In the genomic region with DNA sequence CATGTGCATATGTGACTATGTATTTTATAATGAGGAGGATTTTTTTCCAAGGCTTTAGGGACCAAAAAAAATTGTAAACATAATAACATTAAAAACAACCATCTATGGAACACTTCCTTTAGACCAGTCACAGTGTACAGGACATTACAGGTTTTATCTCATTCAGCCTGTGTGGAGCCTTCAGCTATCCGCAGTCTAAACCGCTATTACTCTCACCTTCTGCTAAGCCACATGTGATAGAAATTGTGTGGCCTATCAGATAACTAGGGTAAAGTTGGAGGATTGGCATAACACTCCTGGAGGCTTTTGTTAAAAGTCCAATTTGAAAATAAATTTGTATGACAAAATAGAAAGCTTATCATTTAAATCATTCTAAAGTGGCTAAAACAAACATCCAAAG, we compare ENCODE assay signal across 38 cellular contexts.
"Had no signal": no experiment of that assay in that cellular context is flagged by ENCODE, and none has a peak within 500 bp of the region (broad histone marks: within the 10 kb centered on the region; RNA-seq: fewer than 3 reads in every experiment).

No MANE protein-coding gene starts in this region.

- H3K4me3 Mint-ChIP-seq: activated B cell treated with CpG ODN at 0.5 μM for 24 hours; activated CD4-positive, alpha-beta memory T cell treated with anti-CD3 and anti-CD28 coated beads for 36 hours; activated naive CD4-positive, alpha-beta T cell treated with anti-CD3 and anti-CD28 coated beads, Interleukin-2, amount 10 ng/mL, durations not matched to agents 7 days and 5 days; activated naive CD8-positive, alpha-beta T cell; activated naive CD8-positive, alpha-beta T cell treated with anti-CD3 and anti-CD28 coated beads, Interleukin-2, amount 50 U/mL, for 24 hours; activated T-cell treated with anti-CD3 and anti-CD28 coated beads, Interleukin-2, amount 50 U/mL, for 4 hours; brain had no signal

- H3K4me3 ChIP-seq: MG63, Peyer's patch, SJSA1 had no signal

- H3K36me3 ChIP-seq: MG63, Peyer's patch, SJSA1 had no signal

- H3K27ac Mint-ChIP-seq: activated B cell treated with CpG ODN at 0.5 μM for 24 hours; activated CD4-positive, alpha-beta memory T cell treated with anti-CD3 and anti-CD28 coated beads for 36 hours; activated naive CD4-positive, alpha-beta T cell treated with anti-CD3 and anti-CD28 coated beads, Interleukin-2, amount 10 ng/mL, durations not matched to agents 7 days and 5 days; activated naive CD8-positive, alpha-beta T cell; activated naive CD8-positive, alpha-beta T cell treated with anti-CD3 and anti-CD28 coated beads, Interleukin-2, amount 50 U/mL, for 24 hours; brain had no signal

- H3K36me3 Mint-ChIP-seq: activated CD4-positive, alpha-beta memory T cell treated with anti-CD3 and anti-CD28 coated beads for 36 hours; activated naive CD4-positive, alpha-beta T cell treated with anti-CD3 and anti-CD28 coated beads, Interleukin-2, amount 10 ng/mL, durations not matched to agents 7 days and 5 days; activated naive CD8-positive, alpha-beta T cell had no signal

- H3K27me3 Mint-ChIP-seq: activated B cell treated with CpG ODN at 0.5 μM for 24 hours; activated CD4-positive, alpha-beta memory T cell treated with anti-CD3 and anti-CD28 coated beads for 36 hours; activated naive CD4-positive, alpha-beta T cell treated with anti-CD3 and anti-CD28 coated beads, Interleukin-2, amount 10 ng/mL, durations not matched to agents 7 days and 5 days; activated naive CD8-positive, alpha-beta T cell; activated naive CD8-positive, alpha-beta T cell treated with anti-CD3 and anti-CD28 coated beads, Interleukin-2, amount 50 U/mL, for 24 hours; brain had no signal

- H3K27me3 ChIP-seq: MG63, Peyer's patch, SJSA1 had no signal

- DNase-seq: activated B cell treated with CpG ODN at 0.5 μM for 24 hours; activated CD4-positive, alpha-beta memory T cell treated with anti-CD3 and anti-CD28 coated beads for 36 hours; activated CD4-positive, alpha-beta T cell treated with anti-CD3 and anti-CD28 coated beads for 4 hours; activated CD4-positive, alpha-beta T cell treated with anti-CD3 and anti-CD28 coated beads, Interleukin-2, amount 50 U/mL, for 1 hour; activated CD4-positive, CD25-positive, alpha-beta regulatory T cell treated with anti-CD3 and anti-CD28 coated beads, Interleukin-2, amount 50 U/mL, for 72 hours; activated CD8-positive, alpha-beta memory T cell treated with anti-CD3 and anti-CD28 coated beads, Interleukin-2, amount 50 U/mL, for 4 hours; activated effector memory CD4-positive, alpha-beta T cell treated with Interleukin-2 at 50 U/mL for 16 hours; activated naive CD4-positive, alpha-beta T cell treated with anti-CD3 and anti-CD28 coated beads, Interleukin-2, amount 10 ng/mL, durations not matched to agents 7 days and 5 days; activated naive CD8-positive, alpha-beta T cell treated with anti-CD3 and anti-CD28 coated beads, Interleukin-2, amount 50 U/mL, for 24 hours; activated T-cell treated with anti-CD3 and anti-CD28 coated beads for 4 hours; activated T-cell treated with anti-CD3 and anti-CD28 coated beads, Interleukin-2, amount 50 U/mL, for 4 hours; anterior cingulate cortex; caudate nucleus; Kasumi-1; KG1; MG63; NCI-H1048; NCI-H1105 treated with DMSO at 0.1 percent for 48 hours; NCI-H1436; NCI-H1694; NCI-H1930; NCI-H2081 treated with DMSO at 0.1 percent for 48 hours; NCI-H2171; NCI-H510A; NCI-H526; NCI-H748 treated with DMSO at 0.1 percent for 48 hours; PC-3; Peyer's patch; RPMI8226; SHP77 treated with DMSO at 0.1 percent for 48 hours; SW 1271; T-helper 1 cell; T-helper 2 cell; T-helper 9 cell had no signal

- ATAC-seq: activated naive CD8-positive, alpha-beta T cell treated with anti-CD3 and anti-CD28 coated beads, Interleukin-2, amount 50 U/mL, for 24 hours; activated T-cell treated with anti-CD3 and anti-CD28 coated beads, Interleukin-2, amount 50 U/mL, for 4 hours; PC-3 had no signal

- H3K9me3 ChIP-seq: MG63, Peyer's patch, SJSA1 had no signal

- H3K27ac ChIP-seq: Peyer's patch, SJSA1, VCaP had no signal

- H3K9me3 Mint-ChIP-seq: activated B cell treated with CpG ODN at 0.5 μM for 24 hours; activated CD4-positive, alpha-beta memory T cell treated with anti-CD3 and anti-CD28 coated beads for 36 hours; activated naive CD4-positive, alpha-beta T cell treated with anti-CD3 and anti-CD28 coated beads, Interleukin-2, amount 10 ng/mL, durations not matched to agents 7 days and 5 days; activated naive CD8-positive, alpha-beta T cell treated with anti-CD3 and anti-CD28 coated beads, Interleukin-2, amount 50 U/mL, for 24 hours; activated T-cell treated with anti-CD3 and anti-CD28 coated beads, Interleukin-2, amount 50 U/mL, for 4 hours had no signal

- H3K4me1 Mint-ChIP-seq: activated B cell treated with CpG ODN at 0.5 μM for 24 hours; activated naive CD4-positive, alpha-beta T cell treated with anti-CD3 and anti-CD28 coated beads, Interleukin-2, amount 10 ng/mL, durations not matched to agents 7 days and 5 days; activated naive CD8-positive, alpha-beta T cell treated with anti-CD3 and anti-CD28 coated beads, Interleukin-2, amount 50 U/mL, for 24 hours; brain had no signal

- H3K4me1 ChIP-seq: Peyer's patch, SJSA1 had no signal
